Comparison of ENCODE assay signal across 8 cellular contexts in the genomic region with DNA sequence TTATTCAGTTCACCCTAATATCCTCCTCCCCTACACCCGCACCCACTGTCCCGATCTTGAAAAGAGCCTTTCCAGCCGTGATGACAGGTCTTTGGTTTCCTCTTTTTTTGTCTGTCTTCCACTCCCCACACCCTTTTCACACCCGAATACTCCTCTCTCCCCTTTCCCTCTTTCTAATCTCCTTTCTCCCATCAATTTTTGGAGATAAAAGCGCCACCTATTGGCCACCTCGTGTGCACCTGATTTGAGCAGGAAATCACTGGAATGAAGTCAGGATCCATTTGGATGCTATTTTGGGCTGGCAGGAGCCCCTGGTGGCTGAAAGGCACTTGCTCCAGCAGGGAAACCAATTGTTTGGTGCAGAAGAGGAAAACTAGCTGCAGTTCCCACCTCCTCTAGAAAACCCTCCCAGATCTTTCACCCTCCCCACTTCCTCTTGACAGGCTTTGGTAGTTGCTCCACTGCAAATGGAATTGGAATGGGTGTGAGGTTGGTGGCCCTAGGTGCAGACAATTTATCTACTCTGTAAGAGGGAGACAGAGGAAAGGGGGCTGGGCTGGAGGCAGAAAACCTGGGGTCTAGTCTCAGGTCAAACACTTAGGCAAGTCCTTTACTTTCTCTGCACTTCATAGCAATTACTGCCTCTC. TPM values are rescaled to one million over a fixed set of nuclear protein-coding genes. Genes with fewer than 3 reads are reported as not detected.
DNase-seq lines count a peak whose midpoint lies in the region; ATAC-seq, FAIRE-seq and TF ChIP-seq lines count a peak whose summit lies in the region.

No MANE protein-coding gene starts in this region.

- H3K4me3 ChIP-seq in HAP-1: no peak overlapping the region
- no peak overlapping the region for H3K4me3 ChIP-seq in H1 (ENCODE audit: extremely low read depth in 1 of 4, insufficient read depth in 2 of 4, low read depth in 3 of 4, low read length in 4 of 4)

- H3K36me3 ChIP-seq in HAP-1 (replicated peaks) (no peaks in the 10 kb centered on the region), H1 (ENCODE audit: control insufficient read depth in 2 of 4, insufficient read depth in 4 of 4, low read length in 3 of 4) (no peaks in the 10 kb centered on the region)

- no peak overlapping the region for H3K4ac ChIP-seq in H1 (replicated peaks; ENCODE audit: insufficient read length, low read depth, low read length)

- H3K4me1 Mint-ChIP-seq in CD14-positive monocyte: peaks cover 2% of the 10 kb centered on the region
- peaks cover 5% of the 10 kb centered on the region for H3K4me1 Mint-ChIP-seq in osteocyte (ENCODE audit: unreplicated experiment)

- no peaks in the 10 kb centered on the region for H3K79me1 ChIP-seq in H1 (ENCODE audit: low read depth, low read length)

- no peak overlapping the region; the same call in 1 of the 2 replicates for H2BK20ac ChIP-seq in H1 (ENCODE audit: low read length)

- H2BK12ac ChIP-seq in H1 (ENCODE audit: low read depth, low read length): no peak overlapping the region; the same call in 1 of the 2 replicates

- no peak overlapping the region for H4K5ac ChIP-seq in H1 (ENCODE audit: insufficient read length, low read depth, low read length)

- POLR2A ChIA-PET in H1 (lab: Charles Lee; ENCODE audit: partially characterized antibody): interaction anchor here (1.1 kb wide), 1 partner anchor 12 kb away, joined by 3 read pairs; no protein-coding TSS in a partner anchor

- no peak overlapping the region; a peak in 1 of 4 replicates for H3K4me2 ChIP-seq in H1 (ENCODE audit: insufficient read depth in 1 of 2, low read depth in 2 of 2, low read length in 2 of 2)

- no peak overlapping the region for H3K18ac ChIP-seq in H1 (ENCODE audit: extremely low read depth, low read length)

- no peak overlapping the region for H4K8ac ChIP-seq in H1 (ENCODE audit: extremely low read depth, insufficient read depth, low read length)

- H2BK120ac ChIP-seq in H1 (replicated peaks; ENCODE audit: low read depth, low read length): no peak overlapping the region

- no peaks in the 10 kb centered on the region for H3K27me3 ChIP-seq in HAP-1 (ENCODE audit: low read depth)
- H3K27me3 ChIP-seq in H1 (replicated peaks in 1 of 4; ENCODE audit: control insufficient read depth in 3 of 4, extremely low read depth in 1 of 4, insufficient read depth in 3 of 4, low read length in 3 of 4): peaks cover 11 to 53% (median 39%) of the 10 kb centered on the region in 4 experiments

- no peak overlapping the region for H2AK5ac ChIP-seq in H1 (ENCODE audit: low read depth, low read length)

- H3K36me3 Mint-ChIP-seq in CD14-positive monocyte (no peaks in the 10 kb centered on the region), osteocyte (ENCODE audit: unreplicated experiment) (no peaks in the 10 kb centered on the region)
- no peaks in the 10 kb centered on the region for H3K36me3 Mint-ChIP-seq in activated naive CD4-positive, alpha-beta T cell treated with anti-CD3 and anti-CD28 coated beads, Interleukin-2, amount 50 U/mL, for 72 hours

- DNase-seq in CD14-positive monocyte (ENCODE audit: low spot score): no peak
- DNase-seq in HAP-1 (ENCODE audit: low spot score in 2 of 2): peak; percentile 73 to 74
- peak; percentile 85 for DNase-seq in NCI-H82 (lab: John Stamatoyannopoulos, UW)
- DNase-seq in H1 (ENCODE audit: low read depth in 1 of 2, low spot score in 2 of 2): peak in 1 of 2 experiments; percentile 69
- no peak for DNase-seq in osteocyte (ENCODE audit: extremely low spot score, unreplicated experiment)
- DNase-seq in activated naive CD4-positive, alpha-beta T cell treated with anti-CD3 and anti-CD28 coated beads, Interleukin-2, amount 50 U/mL, for 72 hours (ENCODE audit: low spot score in 2 of 2): no peak
- no peak for DNase-seq in SKM-1 treated with dmso at 0.1 percent for 144 hours (lab: John Stamatoyannopoulos, UW; ENCODE audit: unreplicated experiment)

- H3K27ac Mint-ChIP-seq in CD14-positive monocyte (peak overlapping the region in 1 of 7 donors; percentile 70), osteocyte (ENCODE audit: unreplicated experiment) (no peak overlapping the region)
- H3K27ac Mint-ChIP-seq in activated naive CD4-positive, alpha-beta T cell treated with anti-CD3 and anti-CD28 coated beads, Interleukin-2, amount 50 U/mL, for 72 hours: no peak overlapping the region

- peaks cover 31 to 54% (median 41%) of the 10 kb centered on the region in 3 donors for H3K27me3 Mint-ChIP-seq in CD14-positive monocyte (ENCODE audit: low read depth in 3 of 3)
- H3K27me3 Mint-ChIP-seq in osteocyte (ENCODE audit: unreplicated experiment): no peaks in the 10 kb centered on the region

- H3K9ac ChIP-seq in H1 (replicated peaks in 1 of 4; ENCODE audit: extremely low read depth in 1 of 4, low read depth in 3 of 4, low read length in 3 of 4): no peak overlapping the region

- intact Hi-C loops in CD14-positive monocyte (cut with micrococcal nuclease): no loop called here

- H3K9me3 ChIP-seq in HAP-1: no peaks in the 10 kb centered on the region
- no peaks in the 10 kb centered on the region for H3K9me3 ChIP-seq in H1 (ENCODE audit: insufficient read depth in 2 of 2, low read depth in 1 of 2, low read length in 1 of 2)

- H3K56ac ChIP-seq in H1 (replicated peaks; ENCODE audit: insufficient read length, low read depth, low read length): no peak overlapping the region

- H3K23me2 ChIP-seq in H1 (ENCODE audit: low read depth, low read length): no peaks in the 10 kb centered on the region

- no peak overlapping the region for H2BK15ac ChIP-seq in H1 (ENCODE audit: low read length)

- TF ChIP-seq CTCF in CD14-positive monocyte (IDR thresholded peaks at IDR 0.05): peak; percentile 61
- TF ChIP-seq CTCF in H1 (IDR thresholded peaks at IDR 0.05; ENCODE audit: control extremely low read depth in 1 of 3, insufficient read depth in 1 of 3, low read depth in 1 of 3, low read length in 3 of 3): peak; percentile 72 to 98 (median 95)
- TF ChIP-seq CTCF in osteocyte (IDR thresholded peaks at IDR 0.05): peak; percentile 89

- H3K23ac ChIP-seq in H1 (ENCODE audit: insufficient read length): no peak overlapping the region

- H2BK5ac ChIP-seq in H1 (ENCODE audit: low read depth, low read length): no peak overlapping the region

- CTCF ChIA-PET in H1 (lab: Charles Lee; ENCODE audit: partially characterized antibody): interaction anchor here (0.6 to 11.5 kb wide), 32 partner anchors 10 to 591 kb away, joined by 3 to 140 read pairs (median 4); partner anchors contain the start of gene FOXD2

- no peak overlapping the region for H3K4me3 Mint-ChIP-seq in CD14-positive monocyte
- H3K4me3 Mint-ChIP-seq in osteocyte (ENCODE audit: unreplicated experiment): no peak overlapping the region

- no peak overlapping the region for H2AFZ ChIP-seq in H1 (ENCODE audit: low read length)

- WGBS in H1 (ENCODE audit: extremely low coverage in 1 of 2, insufficient coverage in 1 of 2, insufficient read length in 1 of 2, insufficient replicate concordance in 2 of 2, low coverage in 1 of 2, low lambda C conversion rate in 2 of 2, missing lambda C conversion rate in 1 of 2), 2 experiments: 6% methylated on average over 6 of the region's 6 CpGs; no CpG with 5 or more reads in 1 of the 2 experiments

- FAIRE-seq in H1 (lab: Jason Lieb, UNC): peak; percentile 96

- in situ Hi-C loops in HAP-1 (cut with MboI; ENCODE audit: low sequenced_read_pairs): no loop called here

- no peaks in the 10 kb centered on the region for H3K79me2 ChIP-seq in H1 (ENCODE audit: control insufficient read depth in 1 of 2, insufficient read depth in 2 of 2, low read length in 2 of 2)

- H3K9me3 Mint-ChIP-seq in CD14-positive monocyte (peaks cover 0 to 2% (median 0%) of the 10 kb centered on the region in 7 donors), osteocyte (ENCODE audit: unreplicated experiment) (no peaks in the 10 kb centered on the region)
- no peaks in the 10 kb centered on the region for H3K9me3 Mint-ChIP-seq in activated naive CD4-positive, alpha-beta T cell treated with anti-CD3 and anti-CD28 coated beads, Interleukin-2, amount 50 U/mL, for 72 hours

- TF ChIP-seq EP300 in H1 (IDR thresholded peaks at IDR 0.05; ENCODE audit: borderline replicate concordance in 1 of 2, low read depth in 2 of 2, low read length in 2 of 2): no peak

- H3K4me1 ChIP-seq in HAP-1 (no peaks in the 10 kb centered on the region), H1 (replicated peaks in 1 of 4; ENCODE audit: control insufficient read depth in 3 of 4, insufficient read depth in 4 of 4, low read length in 3 of 4) (peaks cover 0 to 3% (median 2%) of the 10 kb centered on the region in 4 experiments; a peak in 2 of 7 replicates)

- TF ChIP-seq RAD21 in H1 (IDR thresholded peaks at IDR 0.05 in 1 of 2, conservative IDR thresholded peaks at IDR 0.05 in 1 of 2; ENCODE audit: low read depth in 2 of 2, low read length in 2 of 2): peak; percentile 62 to 71

- H3K14ac ChIP-seq in H1 (ENCODE audit: insufficient read length): no peak overlapping the region

- no peak overlapping the region for H3K27ac ChIP-seq in H1 (ENCODE audit: low read depth, low read length)

- peaks cover 0 to 2% of the 10 kb centered on the region in 2 experiments for H4K20me1 ChIP-seq in H1 (replicated peaks in 1 of 2; ENCODE audit: control insufficient read depth in 1 of 2, insufficient read depth in 2 of 2, low read length in 2 of 2)

- TF ChIP-seq POLR2A in H1 (IDR thresholded peaks at IDR 0.05; ENCODE audit: control extremely low read depth in 1 of 2, low read depth in 2 of 2, low read length in 2 of 2): no peak

- ATAC-seq in GM19452 (IDR thresholded peaks at IDR 0.05; ENCODE audit: unreplicated experiment): no peak
- no peak for ATAC-seq in activated naive CD4-positive, alpha-beta T cell treated with anti-CD3 and anti-CD28 coated beads, Interleukin-2, amount 50 U/mL, for 72 hours

- H4K91ac ChIP-seq in H1 (replicated peaks; ENCODE audit: insufficient read length, low read length): no peak overlapping the region

RNA-seq across cellular contexts. Expression of gene FOXE3, which starts 8.4 kb away (rescaled TPM):
- polyA plus RNA-seq in CD14-positive monocyte: not detected
- total RNA-seq in H1 (2021; fragmentation: NEBNext Ultra II Directional; extraction: Animal tissue kit (Norgen Biotek cat#: 25700)): 0.27 TPM in 1 of 2 replicates, not detected in the other
- 0.18 and 0.22 TPM in 2 replicates for polyA plus RNA-seq in H1 (2011; rRNA removed)
- 0.04 TPM for polyA plus RNA-seq in H1 (2011; cell fraction: cytosol; rRNA removed)
- 0.10 TPM for polyA plus RNA-seq in H1 (2011; cell fraction: nucleus; rRNA removed)
- polyA plus RNA-seq in H1 (2012, experiment 1 of 2): 0.25 to 0.52 TPM (median 0.38 TPM) in 4 replicates
- polyA plus RNA-seq in H1 (2012, experiment 2 of 2): 0.26 TPM
- 0.10 TPM for polyA plus RNA-seq in H1 (2013, experiment 1 of 2)
- polyA plus RNA-seq in H1 (2013, experiment 2 of 2): 0.17 TPM
- 0.17 TPM in 1 of 2 replicates, not detected in the other for polyA minus RNA-seq in H1 (2011; rRNA and poly(A)+ RNA removed)
- polyA minus RNA-seq in H1 (2011; cell fraction: cytosol; rRNA and poly(A)+ RNA removed): not detected
- not detected for polyA minus RNA-seq in H1 (2011; cell fraction: nucleus; rRNA and poly(A)+ RNA removed)
- total RNA-seq in osteocyte: not detected in 2 replicates
- total RNA-seq in activated naive CD4-positive, alpha-beta T cell treated with anti-CD3 and anti-CD28 coated beads, Interleukin-2, amount 50 U/mL, for 72 hours: not detected

RNA-seq across cellular contexts. Expression of gene FOXD2, which starts 13.4 kb away (rescaled TPM):
- polyA plus RNA-seq in CD14-positive monocyte (under 1 TPM in 1 of 2 donors, not detected in 1; 0.11 TPM), H1 (2011; rRNA removed) (not detected in 2 replicates)
- total RNA-seq in H1 (2021; fragmentation: NEBNext Ultra II Directional; extraction: Animal tissue kit (Norgen Biotek cat#: 25700)): not detected in 2 replicates
- polyA plus RNA-seq in H1 (2011; cell fraction: cytosol; rRNA removed): not detected
- polyA plus RNA-seq in H1 (2011; cell fraction: nucleus; rRNA removed): not detected
- polyA plus RNA-seq in H1 (2012, experiment 1 of 2): 0.04 TPM in 1 of 4 replicates, not detected in the others
- polyA plus RNA-seq in H1 (2012, experiment 2 of 2): not detected
- polyA plus RNA-seq in H1 (2013, experiment 1 of 2): under 0.01 TPM
- polyA plus RNA-seq in H1 (2013, experiment 2 of 2): not detected
- polyA minus RNA-seq in H1 (2011; rRNA and poly(A)+ RNA removed): 0.02 TPM in 1 of 2 replicates, not detected in the other
- polyA minus RNA-seq in H1 (2011; cell fraction: cytosol; rRNA and poly(A)+ RNA removed): not detected
- polyA minus RNA-seq in H1 (2011; cell fraction: nucleus; rRNA and poly(A)+ RNA removed): not detected
- total RNA-seq in osteocyte: 1.0 and 1.5 TPM in 2 replicates
- under 1 TPM; 0.09 to 0.18 TPM for total RNA-seq in activated naive CD4-positive, alpha-beta T cell treated with anti-CD3 and anti-CD28 coated beads, Interleukin-2, amount 50 U/mL, for 72 hours

Comparison
In these comparisons a context has a peak if more than half of its experiments do, and no peak if none do; other contexts are left out.
1. DNase-seq: peak in HAP-1 (2 of 2) and NCI-H82 (single experiment); none in CD14-positive monocyte (single experiment), osteocyte (single experiment), activated naive CD4-positive, alpha-beta T cell treated with anti-CD3 and anti-CD28 coated beads, Interleukin-2, amount 50 U/mL, for 72 hours (0 of 2) and SKM-1 treated with dmso at 0.1 percent for 144 hours (single experiment).
2. Peak in every context shown above with its lines, with median percentiles within 50 percentile points of each other: CTCF ChIP-seq.